ENCODE assay signal across 1 cellular context in the genomic region with DNA sequence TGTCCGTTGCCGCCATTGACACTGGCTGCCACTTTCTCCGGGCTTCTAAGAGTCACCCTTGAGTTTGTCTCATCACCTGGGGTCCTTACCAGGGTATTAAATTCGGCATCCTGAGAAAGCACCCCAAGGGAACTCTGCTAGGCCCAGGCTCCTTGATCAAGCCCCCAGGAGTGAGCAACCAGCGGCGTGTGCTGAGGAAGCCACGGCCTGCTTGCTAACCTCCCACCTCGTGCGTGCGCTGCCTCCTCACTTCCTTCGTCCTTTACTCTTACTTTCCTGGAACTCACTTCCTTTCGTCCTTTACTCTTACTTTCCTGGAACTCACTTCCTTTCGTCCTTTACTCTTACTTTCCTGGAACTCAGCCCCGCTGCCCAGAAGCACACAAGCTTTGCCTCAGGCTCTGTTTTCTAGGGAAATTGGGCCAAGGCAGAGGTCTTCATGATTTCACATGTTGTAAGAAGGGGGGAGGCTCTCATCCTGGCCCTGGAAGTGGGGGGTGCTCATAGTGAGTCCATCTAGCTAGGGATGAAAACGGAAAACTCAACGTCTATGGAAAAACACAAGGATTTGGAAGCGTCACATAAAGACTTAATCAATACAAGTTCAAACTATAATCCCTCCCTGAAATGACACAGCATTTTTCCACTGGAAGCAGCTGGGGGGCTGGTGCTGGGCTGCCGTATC.
TF ChIP-seq lines count a peak whose summit lies in the region.

No MANE protein-coding gene starts in this region.

TF ChIP-seq in K562, 482 proteins besides CTCF, POLR2A, EP300 and RAD21 (continued from another document and continues in another):
- TF ChIP-seq, protein P1, sequence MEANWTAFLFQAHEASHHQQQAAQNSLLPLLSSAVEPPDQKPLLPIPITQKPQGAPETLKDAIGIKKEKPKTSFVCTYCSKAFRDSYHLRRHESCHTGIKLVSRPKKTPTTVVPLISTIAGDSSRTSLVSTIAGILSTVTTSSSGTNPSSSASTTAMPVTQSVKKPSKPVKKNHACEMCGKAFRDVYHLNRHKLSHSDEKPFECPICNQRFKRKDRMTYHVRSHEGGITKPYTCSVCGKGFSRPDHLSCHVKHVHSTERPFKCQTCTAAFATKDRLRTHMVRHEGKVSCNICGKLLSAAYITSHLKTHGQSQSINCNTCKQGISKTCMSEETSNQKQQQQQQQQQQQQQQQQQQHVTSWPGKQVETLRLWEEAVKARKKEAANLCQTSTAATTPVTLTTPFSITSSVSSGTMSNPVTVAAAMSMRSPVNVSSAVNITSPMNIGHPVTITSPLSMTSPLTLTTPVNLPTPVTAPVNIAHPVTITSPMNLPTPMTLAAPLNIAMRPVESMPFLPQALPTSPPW (CRISPR knock-in tag; IDR thresholded peaks at IDR 0.05): peak; percentile 60
- peak; percentile 22 for TF ChIP-seq TAF1 (IDR thresholded peaks at IDR 0.05; ENCODE audit: control insufficient read depth, extremely low read depth, insufficient read depth, low read length, severe bottlenecking)
- TF ChIP-seq, protein P2, sequence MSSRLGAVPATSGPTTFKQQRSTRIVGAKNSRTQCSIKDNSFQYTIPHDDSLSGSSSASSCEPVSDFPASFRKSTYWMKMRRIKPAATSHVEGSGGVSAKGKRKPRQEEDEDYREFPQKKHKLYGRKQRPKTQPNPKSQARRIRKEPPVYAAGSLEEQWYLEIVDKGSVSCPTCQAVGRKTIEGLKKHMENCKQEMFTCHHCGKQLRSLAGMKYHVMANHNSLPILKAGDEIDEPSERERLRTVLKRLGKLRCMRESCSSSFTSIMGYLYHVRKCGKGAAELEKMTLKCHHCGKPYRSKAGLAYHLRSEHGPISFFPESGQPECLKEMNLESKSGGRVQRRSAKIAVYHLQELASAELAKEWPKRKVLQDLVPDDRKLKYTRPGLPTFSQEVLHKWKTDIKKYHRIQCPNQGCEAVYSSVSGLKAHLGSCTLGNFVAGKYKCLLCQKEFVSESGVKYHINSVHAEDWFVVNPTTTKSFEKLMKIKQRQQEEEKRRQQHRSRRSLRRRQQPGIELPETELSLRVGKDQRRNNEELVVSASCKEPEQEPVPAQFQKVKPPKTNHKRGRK (tag; IDR thresholded peaks at IDR 0.05): no peak
- no peak for TF ChIP-seq ZNF785 (CRISPR knock-in tag; IDR thresholded peaks at IDR 0.05)
- peak; percentile 30 to 39; a peak in 3 of 4 replicates for TF ChIP-seq NRF1 (conservative IDR thresholded peaks at IDR 0.05 in 1 of 2, IDR thresholded peaks at IDR 0.05 in 1 of 2)
- no peak for TF ChIP-seq ATF3 (IDR thresholded peaks at IDR 0.05)
- no peak for TF ChIP-seq ATF3 (CRISPR knock-in tag; conservative IDR thresholded peaks at IDR 0.05)
- TF ChIP-seq CBX3 (IDR thresholded peaks at IDR 0.05; ENCODE audit: borderline replicate concordance in 1 of 2, low read length in 2 of 2): peak in 1 of 2 experiments; percentile 13; a peak in 1 of 3 replicates
- peak in 1 of 2 experiments; percentile 51; a peak in 1 of 4 replicates for TF ChIP-seq HDAC1 (IDR thresholded peaks at IDR 0.05)
- no peak for TF ChIP-seq TCF7 (IDR thresholded peaks at IDR 0.05; ENCODE audit: borderline replicate concordance)
- TF ChIP-seq ZNF316 (IDR thresholded peaks at IDR 0.05): peak; percentile 96
- TF ChIP-seq MLX (CRISPR knock-in tag; conservative IDR thresholded peaks at IDR 0.05): no peak
- no peak for TF ChIP-seq ZNF133 (CRISPR knock-in tag; IDR thresholded peaks at IDR 0.05)
- 0 out of 2 replicates have a peak, but pooled peaks have one; percentile 45 for TF ChIP-seq POLR2AphosphoS5 (IDR thresholded peaks at IDR 0.05; ENCODE audit: control insufficient read depth, insufficient read depth, low read depth, low read length)
- 0 out of 2 replicates have a peak, but pooled peaks have one; percentile 70 for TF ChIP-seq HDAC8 (tag; IDR thresholded peaks at IDR 0.05)
- peak; percentile 58 for TF ChIP-seq BRD9 (IDR thresholded peaks at IDR 0.05; ENCODE audit: low read depth, partially characterized antibody)
- peak; percentile 4; the same call in 1 of the 2 replicates for TF ChIP-seq RFX1 (IDR thresholded peaks at IDR 0.05)
- no peak for TF ChIP-seq ZSCAN29 (IDR thresholded peaks at IDR 0.05)
- peak; percentile 74; the same call in 1 of the 2 replicates for TF ChIP-seq ZNF76 (CRISPR knock-in tag; IDR thresholded peaks at IDR 0.05; ENCODE audit: borderline replicate concordance)
- TF ChIP-seq, protein P3, sequence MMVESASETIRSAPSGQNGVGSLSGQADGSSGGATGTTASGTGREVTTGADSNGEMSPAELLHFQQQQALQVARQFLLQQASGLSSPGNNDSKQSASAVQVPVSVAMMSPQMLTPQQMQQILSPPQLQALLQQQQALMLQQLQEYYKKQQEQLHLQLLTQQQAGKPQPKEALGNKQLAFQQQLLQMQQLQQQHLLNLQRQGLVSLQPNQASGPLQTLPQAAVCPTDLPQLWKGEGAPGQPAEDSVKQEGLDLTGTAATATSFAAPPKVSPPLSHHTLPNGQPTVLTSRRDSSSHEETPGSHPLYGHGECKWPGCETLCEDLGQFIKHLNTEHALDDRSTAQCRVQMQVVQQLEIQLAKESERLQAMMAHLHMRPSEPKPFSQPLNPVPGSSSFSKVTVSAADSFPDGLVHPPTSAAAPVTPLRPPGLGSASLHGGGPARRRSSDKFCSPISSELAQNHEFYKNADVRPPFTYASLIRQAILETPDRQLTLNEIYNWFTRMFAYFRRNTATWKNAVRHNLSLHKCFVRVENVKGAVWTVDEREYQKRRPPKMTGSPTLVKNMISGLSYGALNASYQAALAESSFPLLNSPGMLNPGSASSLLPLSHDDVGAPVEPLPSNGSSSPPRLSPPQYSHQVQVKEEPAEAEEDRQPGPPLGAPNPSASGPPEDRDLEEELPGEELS (CRISPR knock-in tag; IDR thresholded peaks at IDR 0.05; ENCODE audit: borderline replicate concordance): no peak
- no peak for TF ChIP-seq FOXJ2 (tag; IDR thresholded peaks at IDR 0.05)
- TF ChIP-seq CXXC5 (CRISPR knock-in tag; IDR thresholded peaks at IDR 0.05): peak; percentile 88
- no peak for TF ChIP-seq JUND (IDR thresholded peaks at IDR 0.05; ENCODE audit: borderline replicate concordance, low read depth, low read length)
- TF ChIP-seq JUND (tag; IDR thresholded peaks at IDR 0.05; ENCODE audit: borderline replicate concordance, low read depth, low read length): peak; percentile 9; the same call in 1 of the 3 replicates
- TF ChIP-seq NFATC3 (IDR thresholded peaks at IDR 0.05): no peak
- TF ChIP-seq ZNF395 (CRISPR knock-in tag; IDR thresholded peaks at IDR 0.05): peak; percentile 73
- no peak for TF ChIP-seq ZSCAN32 (CRISPR knock-in tag; IDR thresholded peaks at IDR 0.05)
- 0 out of 4 replicates have a peak, but pooled peaks of 1 of the 2 experiments have one; percentile 10 for TF ChIP-seq KDM1A (IDR thresholded peaks at IDR 0.05)
- TF ChIP-seq SMAD4 (CRISPR knock-in tag; conservative IDR thresholded peaks at IDR 0.05): peak; percentile 88
- TF ChIP-seq FOXK1 (CRISPR knock-in tag; IDR thresholded peaks at IDR 0.05; ENCODE audit: borderline replicate concordance): 0 out of 2 replicates have a peak, but pooled peaks have one; percentile 10
- TF ChIP-seq RNF2 (IDR thresholded peaks at IDR 0.05): 0 out of 2 replicates have a peak, but pooled peaks have one; percentile 27
- TF ChIP-seq, protein P4, sequence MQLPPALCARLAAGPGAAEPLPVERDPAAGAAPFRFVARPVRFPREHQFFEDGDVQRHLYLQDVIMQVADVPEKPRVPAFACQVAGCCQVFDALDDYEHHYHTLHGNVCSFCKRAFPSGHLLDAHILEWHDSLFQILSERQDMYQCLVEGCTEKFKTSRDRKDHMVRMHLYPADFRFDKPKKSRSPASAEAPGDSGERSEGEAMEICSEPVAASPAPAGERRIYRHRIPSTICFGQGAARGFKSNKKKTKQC (CRISPR knock-in tag; IDR thresholded peaks at IDR 0.05): 0 out of 2 replicates have a peak, but pooled peaks have one; percentile 46
- peak; percentile 81 for TF ChIP-seq ZNF311 (CRISPR knock-in tag; IDR thresholded peaks at IDR 0.05)
- peak; percentile 47 for TF ChIP-seq ZNF175 (CRISPR knock-in tag; IDR thresholded peaks at IDR 0.05; ENCODE audit: low read depth)
- no peak for TF ChIP-seq ARHGAP35 (IDR thresholded peaks at IDR 0.05; ENCODE audit: partially characterized antibody)
- TF ChIP-seq PREB (CRISPR knock-in tag; IDR thresholded peaks at IDR 0.05): no peak
- TF ChIP-seq CBFA2T3 (IDR thresholded peaks at IDR 0.05): peak; percentile 77
- peak in 1 of 3 experiments; percentile 48 for TF ChIP-seq YY1 (IDR thresholded peaks at IDR 0.05; ENCODE audit: borderline replicate concordance in 1 of 3, control insufficient read depth in 1 of 3, extremely low read depth in 1 of 3, insufficient read depth in 3 of 3, insufficient read length in 1 of 3, insufficient replicate concordance in 2 of 3, low read depth in 1 of 3, low read length in 2 of 3)
- TF ChIP-seq PML (IDR thresholded peaks at IDR 0.05; ENCODE audit: low read length): no peak
- no peak for TF ChIP-seq HEY1 (CRISPR knock-in tag; IDR thresholded peaks at IDR 0.05; ENCODE audit: borderline replicate concordance)
- TF ChIP-seq MEF2A (IDR thresholded peaks at IDR 0.05; ENCODE audit: control insufficient read depth, low read depth, low read length): no peak
- TF ChIP-seq ZNF561 (CRISPR knock-in tag; conservative IDR thresholded peaks at IDR 0.05): no peak
- 0 out of 2 replicates have a peak, but pooled peaks have one; percentile 17 for TF ChIP-seq CC2D1A (IDR thresholded peaks at IDR 0.05)
